Comparison of ENCODE assay signal across 1 cellular context in the genomic region with DNA sequence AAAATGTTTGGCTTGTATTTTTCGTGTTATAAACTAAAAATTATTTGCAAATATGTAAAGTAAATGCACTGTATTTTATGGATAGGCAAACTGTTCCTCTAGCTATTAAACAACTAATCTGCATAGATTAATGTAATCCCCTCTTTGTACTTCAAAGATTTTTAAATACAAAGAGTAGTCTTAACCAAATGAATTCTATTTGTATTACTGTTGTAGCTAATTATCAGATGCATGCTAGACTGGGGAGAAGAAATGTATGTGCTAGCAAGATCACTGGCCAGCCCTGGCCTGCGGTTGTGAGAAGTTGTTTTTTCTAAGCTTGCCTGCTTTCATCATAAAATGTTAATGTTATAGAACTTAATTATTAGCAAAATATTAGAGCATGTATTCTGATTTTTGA.
TF ChIP-seq lines count a peak whose summit lies in the region.

No MANE protein-coding gene starts in this region.

TF ChIP-seq in GM23338, 12 proteins besides CTCF, POLR2A, EP300 and RAD21 (continued from another document):
- TF ChIP-seq, protein P1, sequence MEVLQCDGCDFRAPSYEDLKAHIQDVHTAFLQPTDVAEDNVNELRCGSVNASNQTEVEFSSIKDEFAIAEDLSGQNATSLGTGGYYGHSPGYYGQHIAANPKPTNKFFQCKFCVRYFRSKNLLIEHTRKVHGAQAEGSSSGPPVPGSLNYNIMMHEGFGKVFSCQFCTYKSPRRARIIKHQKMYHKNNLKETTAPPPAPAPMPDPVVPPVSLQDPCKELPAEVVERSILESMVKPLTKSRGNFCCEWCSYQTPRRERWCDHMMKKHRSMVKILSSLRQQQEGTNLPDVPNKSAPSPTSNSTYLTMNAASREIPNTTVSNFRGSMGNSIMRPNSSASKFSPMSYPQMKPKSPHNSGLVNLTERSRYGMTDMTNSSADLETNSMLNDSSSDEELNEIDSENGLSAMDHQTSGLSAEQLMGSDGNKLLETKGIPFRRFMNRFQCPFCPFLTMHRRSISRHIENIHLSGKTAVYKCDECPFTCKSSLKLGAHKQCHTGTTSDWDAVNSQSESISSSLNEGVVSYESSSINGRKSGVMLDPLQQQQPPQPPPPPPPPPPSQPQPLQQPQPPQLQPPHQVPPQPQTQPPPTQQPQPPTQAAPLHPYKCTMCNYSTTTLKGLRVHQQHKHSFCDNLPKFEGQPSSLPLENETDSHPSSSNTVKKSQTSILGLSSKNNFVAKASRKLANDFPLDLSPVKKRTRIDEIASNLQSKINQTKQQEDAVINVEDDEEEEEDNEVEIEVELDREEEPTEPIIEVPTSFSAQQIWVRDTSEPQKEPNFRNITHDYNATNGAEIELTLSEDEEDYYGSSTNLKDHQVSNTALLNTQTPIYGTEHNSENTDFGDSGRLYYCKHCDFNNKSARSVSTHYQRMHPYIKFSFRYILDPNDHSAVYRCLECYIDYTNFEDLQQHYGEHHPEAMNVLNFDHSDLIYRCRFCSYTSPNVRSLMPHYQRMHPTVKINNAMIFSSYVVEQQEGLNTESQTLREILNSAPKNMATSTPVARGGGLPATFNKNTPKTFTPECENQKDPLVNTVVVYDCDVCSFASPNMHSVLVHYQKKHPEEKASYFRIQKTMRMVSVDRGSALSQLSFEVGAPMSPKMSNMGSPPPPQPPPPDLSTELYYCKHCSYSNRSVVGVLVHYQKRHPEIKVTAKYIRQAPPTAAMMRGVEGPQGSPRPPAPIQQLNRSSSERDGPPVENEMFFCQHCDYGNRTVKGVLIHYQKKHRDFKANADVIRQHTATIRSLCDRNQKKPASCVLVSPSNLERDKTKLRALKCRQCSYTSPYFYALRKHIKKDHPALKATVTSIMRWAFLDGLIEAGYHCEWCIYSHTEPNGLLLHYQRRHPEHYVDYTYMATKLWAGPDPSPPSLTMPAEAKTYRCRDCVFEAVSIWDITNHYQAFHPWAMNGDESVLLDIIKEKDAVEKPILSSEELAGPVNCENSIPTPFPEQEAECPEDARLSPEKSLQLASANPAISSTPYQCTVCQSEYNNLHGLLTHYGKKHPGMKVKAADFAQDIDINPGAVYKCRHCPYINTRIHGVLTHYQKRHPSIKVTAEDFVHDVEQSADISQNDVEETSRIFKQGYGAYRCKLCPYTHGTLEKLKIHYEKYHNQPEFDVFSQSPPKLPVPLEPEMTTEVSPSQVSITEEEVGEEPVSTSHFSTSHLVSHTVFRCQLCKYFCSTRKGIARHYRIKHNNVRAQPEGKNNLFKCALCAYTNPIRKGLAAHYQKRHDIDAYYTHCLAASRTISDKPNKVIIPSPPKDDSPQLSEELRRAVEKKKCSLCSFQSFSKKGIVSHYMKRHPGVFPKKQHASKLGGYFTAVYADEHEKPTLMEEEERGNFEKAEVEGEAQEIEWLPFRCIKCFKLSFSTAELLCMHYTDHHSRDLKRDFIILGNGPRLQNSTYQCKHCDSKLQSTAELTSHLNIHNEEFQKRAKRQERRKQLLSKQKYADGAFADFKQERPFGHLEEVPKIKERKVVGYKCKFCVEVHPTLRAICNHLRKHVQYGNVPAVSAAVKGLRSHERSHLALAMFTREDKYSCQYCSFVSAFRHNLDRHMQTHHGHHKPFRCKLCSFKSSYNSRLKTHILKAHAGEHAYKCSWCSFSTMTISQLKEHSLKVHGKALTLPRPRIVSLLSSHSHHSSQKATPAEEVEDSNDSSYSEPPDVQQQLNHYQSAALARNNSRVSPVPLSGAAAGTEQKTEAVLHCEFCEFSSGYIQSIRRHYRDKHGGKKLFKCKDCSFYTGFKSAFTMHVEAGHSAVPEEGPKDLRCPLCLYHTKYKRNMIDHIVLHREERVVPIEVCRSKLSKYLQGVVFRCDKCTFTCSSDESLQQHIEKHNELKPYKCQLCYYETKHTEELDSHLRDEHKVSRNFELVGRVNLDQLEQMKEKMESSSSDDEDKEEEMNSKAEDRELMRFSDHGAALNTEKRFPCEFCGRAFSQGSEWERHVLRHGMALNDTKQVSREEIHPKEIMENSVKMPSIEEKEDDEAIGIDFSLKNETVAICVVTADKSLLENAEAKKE (CRISPR knock-in tag; IDR thresholded peaks at IDR 0.05), result no peak
- TF ChIP-seq NANOG (IDR thresholded peaks at IDR 0.05; ENCODE audit: borderline replicate concordance), result peak; percentile 38; the same call in 1 of the 2 replicates
